In the genomic region with DNA sequence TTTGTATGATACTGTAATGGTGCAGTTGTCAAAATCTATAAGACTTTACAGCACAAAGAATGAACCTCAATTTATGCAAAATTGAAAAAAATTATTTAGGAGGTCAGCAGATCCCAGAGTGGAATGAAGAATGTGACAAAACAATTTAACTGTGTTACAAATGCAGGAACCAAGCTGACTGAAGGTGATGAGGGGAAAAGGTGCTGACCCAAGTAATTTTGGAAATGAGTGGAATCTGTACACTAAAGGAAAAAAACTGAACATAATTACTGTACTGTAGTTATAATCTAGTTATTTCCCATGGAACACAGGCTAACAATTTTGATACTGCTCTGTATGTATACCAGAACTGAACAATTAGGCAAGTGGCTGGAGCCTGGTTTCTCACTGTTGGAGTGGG, we compare ENCODE assay signal across 35 cellular contexts.
"Had no signal": no experiment of that assay in that cellular context is flagged by ENCODE, and none has a peak within 500 bp of the region (broad histone marks: within the 10 kb centered on the region; RNA-seq: fewer than 3 reads in every experiment).

No MANE protein-coding gene starts in this region.

- H3K27ac ChIP-seq: KMS-11 had no signal

- H3K9ac ChIP-seq: KMS-11 had no signal

- H3K27me3 ChIP-seq: MG63 had no signal

- H3K4me2 ChIP-seq: KMS-11 had no signal

- H3K36me3 ChIP-seq: MG63 had no signal

- DNase-seq: Karpas-422, Kasumi-1, MG63, MM.1S, MV-4-11, NCI-H1048, NCI-H1092, NCI-H1092 treated with DMSO at 0.1 percent for 48 hours, NCI-H1105, NCI-H1105 treated with DMSO at 0.1 percent for 48 hours, NCI-H1417, NCI-H1417 treated with DMSO at 0.1 percent for 48 hours, NCI-H1436, NCI-H1436 treated with DMSO at 0.1 percent for 48 hours, NCI-H146, NCI-H1694, NCI-H1694 treated with DMSO at 0.1 percent for 48 hours, NCI-H187, NCI-H187 treated with DMSO at 0.1 percent for 48 hours, NCI-H1930, NCI-H2029, NCI-H2029 treated with DMSO at 0.1 percent for 48 hours, NCI-H2081, NCI-H2081 treated with DMSO at 0.1 percent for 48 hours, NCI-H2107, NCI-H2171, NCI-H2171 treated with DMSO at 0.1 percent for 48 hours, NCI-H2227 treated with DMSO at 0.1 percent for 48 hours, NCI-H226, NCI-H345, NCI-H446, NCI-H446 treated with DMSO at 0.1 percent for 48 hours, NCI-H510A, NCI-H510A treated with DMSO at 0.1 percent for 48 hours had no signal

- H3K4me3 ChIP-seq: MG63 had no signal
